ENCODE assay signal across 11 cellular contexts in the genomic region with DNA sequence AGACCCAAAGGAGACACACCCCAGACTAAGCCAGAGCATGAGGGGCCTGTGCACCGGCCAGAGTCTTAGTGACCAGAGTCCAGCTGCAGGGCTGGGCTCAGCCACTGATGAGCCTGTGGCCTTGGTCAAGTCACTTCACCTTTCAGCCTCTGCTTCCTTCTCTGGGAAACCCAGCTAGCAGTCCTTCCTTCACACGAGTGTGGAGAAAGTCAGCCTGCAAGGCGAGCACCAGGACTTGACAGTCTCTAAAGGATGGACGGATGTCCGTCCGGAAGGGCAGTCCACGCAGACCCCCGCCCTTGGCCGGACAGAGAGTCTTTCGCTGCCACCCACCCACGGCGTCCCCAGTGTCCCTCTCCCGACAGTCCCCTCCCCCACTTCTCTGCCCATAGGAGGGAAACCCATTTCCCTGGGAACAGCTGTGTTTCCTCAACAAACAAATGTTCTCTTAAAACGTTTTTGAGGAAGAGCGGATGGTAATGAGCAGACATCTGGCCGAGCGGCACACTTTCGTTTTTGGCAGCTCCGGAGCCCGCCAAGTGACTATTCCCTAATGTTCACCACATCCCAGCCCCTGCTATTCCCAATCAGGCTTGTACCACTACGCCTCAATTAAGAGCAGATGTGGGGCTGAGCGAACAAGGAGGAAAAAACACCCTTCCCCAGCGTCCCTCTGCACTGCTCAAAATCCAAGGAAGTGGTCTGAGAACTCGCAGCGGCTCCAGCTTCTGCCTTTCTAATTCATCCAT.
DNase-seq lines count a peak whose midpoint lies in the region; ATAC-seq and TF ChIP-seq lines count a peak whose summit lies in the region.
"Had no signal": no experiment of that assay in that cellular context is flagged by ENCODE, and none has a peak within 500 bp of the region (broad histone marks: within the 10 kb centered on the region; RNA-seq: fewer than 3 reads in every experiment).

No MANE protein-coding gene starts in this region.

- intact Hi-C loops in colonic mucosa (cut with DNase I), result no loop called here
- intact Hi-C loops in lower lobe of right lung (cut with DNase I), result no loop called here
- intact Hi-C loops in tibial artery (cut with DNase I; ENCODE audit: low total_unique reads), result no loop called here

- no peaks in the 10 kb centered on the region for H3K36me3 ChIP-seq in MG63
- H3K36me3 ChIP-seq in colonic mucosa, result no peaks in the 10 kb centered on the region
- no peaks in the 10 kb centered on the region for H3K36me3 ChIP-seq in lower lobe of right lung
- no peaks in the 10 kb centered on the region for H3K36me3 ChIP-seq in tibial artery

- H3K27me3 ChIP-seq in MG63 (no peaks in the 10 kb centered on the region), colonic mucosa (no peaks in the 10 kb centered on the region), lower lobe of right lung (ENCODE audit: low read depth) (no peaks in the 10 kb centered on the region), tibial artery (no peaks in the 10 kb centered on the region)

- POLR2A ChIA-PET in naive thymus-derived CD8-positive, alpha-beta T cell (lab: Charles Lee), result no interaction called here

- H3K4me3 Mint-ChIP-seq in naive thymus-derived CD8-positive, alpha-beta T cell, result no peak overlapping the region

- H3K4me1 Mint-ChIP-seq in naive thymus-derived CD8-positive, alpha-beta T cell, result peaks cover 0 to 4% (median 0%) of the 10 kb centered on the region in 4 donors

- H3K9me3 ChIP-seq in MG63, result peaks cover 15% of the 10 kb centered on the region
- no peaks in the 10 kb centered on the region for H3K9me3 ChIP-seq in colonic mucosa
- H3K9me3 ChIP-seq in lower lobe of right lung, result no peaks in the 10 kb centered on the region
- H3K9me3 ChIP-seq in tibial artery, result peaks cover 0 to 6% (median 4%) of the 10 kb centered on the region in 3 donors

- H3K27ac Mint-ChIP-seq in naive thymus-derived CD8-positive, alpha-beta T cell, result peak overlapping the region in 2 of 10 donors; percentile 25 to 35

- DNase-seq in MG63 (peak; percentile 44), colonic mucosa (no peak), lower lobe of right lung (no peak), tibial artery (peak; percentile 28 to 62), SW480 (ENCODE audit: low spot score) (no peak)
- DNase-seq in stimulated activated naive CD4-positive, alpha-beta T cell treated with Interleukin-2 at 50 U/mL for 16 hours (lab: John Stamatoyannopoulos, UW), result no peak
- DNase-seq in naive thymus-derived CD8-positive, alpha-beta T cell, result no peak
- DNase-seq: activated naive CD4-positive, alpha-beta T cell treated with Interleukin-2 at 50 U/mL for 16 hours; foreskin melanocyte; NCI-H2107 had no signal

- peaks cover 0 to 42% (median 10%) of the 10 kb centered on the region in 9 donors for H3K9me3 Mint-ChIP-seq in naive thymus-derived CD8-positive, alpha-beta T cell

- no peak overlapping the region for H3K9ac ChIP-seq in colonic mucosa (ENCODE audit: low read depth in 2 of 2, low read length in 2 of 2)

- H3K27me3 Mint-ChIP-seq in naive thymus-derived CD8-positive, alpha-beta T cell, result peaks cover 4 to 27% (median 5%) of the 10 kb centered on the region in 5 donors

- TF ChIP-seq CTCF in colonic mucosa (IDR thresholded peaks at IDR 0.05) (no peak), lower lobe of right lung (IDR thresholded peaks at IDR 0.05) (no peak), tibial artery (IDR thresholded peaks at IDR 0.05) (no peak)

- ATAC-seq in lower lobe of right lung (peak; percentile 5 to 32), GM21723 (IDR thresholded peaks at IDR 0.05; ENCODE audit: unreplicated experiment) (no peak)
- no peak for ATAC-seq in naive thymus-derived CD8-positive, alpha-beta T cell

- peaks cover 0 to 9% (median 9%) of the 10 kb centered on the region in 3 donors for H3K36me3 Mint-ChIP-seq in naive thymus-derived CD8-positive, alpha-beta T cell

- H3K4me1 ChIP-seq in colonic mucosa, result no peaks in the 10 kb centered on the region
- H3K4me1 ChIP-seq in lower lobe of right lung, result peaks cover 30% of the 10 kb centered on the region
- peaks cover 0 to 22% (median 14%) of the 10 kb centered on the region in 4 donors for H3K4me1 ChIP-seq in tibial artery

- H3K4me3 ChIP-seq in MG63, result peak overlapping the region; percentile 34
- H3K4me3 ChIP-seq in colonic mucosa, result peak overlapping the region; percentile 7
- H3K4me3 ChIP-seq in lower lobe of right lung, result peak overlapping the region; percentile 43
- H3K4me3 ChIP-seq in tibial artery, result peak overlapping the region; percentile 47 to 53

- no peak overlapping the region for H3K27ac ChIP-seq in colonic mucosa
- peak overlapping the region; percentile 68 for H3K27ac ChIP-seq in lower lobe of right lung
- H3K27ac ChIP-seq in tibial artery, result peak overlapping the region in 1 of 2 donors; percentile 17

Comparison
In these comparisons a context has a peak if more than half of its experiments do, and no peak if none do; other contexts are left out.
1. DNase-seq: peak in MG63 (single experiment) and tibial artery (2 of 2); none in colonic mucosa (single experiment), lower lobe of right lung (single experiment), stimulated activated naive CD4-positive, alpha-beta T cell treated with Interleukin-2 at 50 U/mL for 16 hours (single experiment), SW480 (single experiment) and naive thymus-derived CD8-positive, alpha-beta T cell (0 of 10).
2. ATAC-seq: peak in lower lobe of right lung (2 of 2); none in GM21723 (single experiment) and naive thymus-derived CD8-positive, alpha-beta T cell (0 of 2).
3. Peak in every context shown above with its lines, with median percentiles within 50 percentile points of each other: H3K4me3 ChIP-seq.